11 cellular contexts compared by ENCODE assay signal in genomic region chr16:14672403-14672971, GRCh38. TPM values are rescaled to one million over a fixed set of nuclear protein-coding genes. Genes with fewer than 3 reads are reported as not detected.
DNase-seq lines count a peak whose midpoint lies in the region; ATAC-seq and FAIRE-seq lines count a peak whose summit lies in the region.
"Had no signal": no experiment of that assay in that cellular context is flagged by ENCODE, and none has a peak within 500 bp of the region (broad histone marks: within the 10 kb centered on the region; RNA-seq: fewer than 3 reads in every experiment).

No MANE protein-coding gene starts in this region.

- in situ Hi-C loops in SK-MEL-5 (cut with HindIII; ENCODE audit: low pct_unique_long_range_greater_than_20kb, low sequenced_read_pairs), result no loop called here

- no peaks in the 10 kb centered on the region for H3K27me3 ChIP-seq in naive thymus-derived CD4-positive, alpha-beta T cell (ENCODE audit: control insufficient read depth in 2 of 2, insufficient read depth in 2 of 2, low read length in 2 of 2)

- H3K9me3 Mint-ChIP-seq in naive thymus-derived CD4-positive, alpha-beta T cell, result peaks cover 0 to 5% (median 0%) of the 10 kb centered on the region in 11 donors

- no peaks in the 10 kb centered on the region for H3K4me1 ChIP-seq in naive thymus-derived CD4-positive, alpha-beta T cell (ENCODE audit: control insufficient read depth in 2 of 2, insufficient read depth in 2 of 2, low read length in 2 of 2)

- H3K27me3 Mint-ChIP-seq in naive thymus-derived CD4-positive, alpha-beta T cell, result no peaks in the 10 kb centered on the region

- H3K27ac ChIP-seq in naive thymus-derived CD4-positive, alpha-beta T cell (ENCODE audit: low read depth, low read length), result no peak overlapping the region

- CTCF ChIA-PET in naive thymus-derived CD4-positive, alpha-beta T cell (lab: Charles Lee), result no interaction called here

- intact Hi-C loops in naive thymus-derived CD4-positive, alpha-beta T cell (cut with micrococcal nuclease), result no loop called here

- DNase-seq in SK-MEL-5 (ENCODE audit: low read depth, low spot score), result peak; percentile 15
- no peak for DNase-seq in naive thymus-derived CD4-positive, alpha-beta T cell
- DNase-seq in GM03348 (ENCODE audit: low spot score), result no peak
- no peak for DNase-seq in RKO (ENCODE audit: low spot score)
- no peak for DNase-seq in frontal cortex (ENCODE audit: low spot score in 2 of 2)
- no peak for DNase-seq in CD1c-positive myeloid dendritic cell (ENCODE audit: extremely low spot score)
- DNase-seq: mammary epithelial cell had no signal

- no peaks in the 10 kb centered on the region for H3K9me3 ChIP-seq in naive thymus-derived CD4-positive, alpha-beta T cell (ENCODE audit: control insufficient read depth in 2 of 3, low read length in 3 of 3)

- ATAC-seq in GM18868 (IDR thresholded peaks at IDR 0.05; ENCODE audit: unreplicated experiment), result peak; percentile 72
- ATAC-seq in HG02852 (IDR thresholded peaks at IDR 0.05; ENCODE audit: unreplicated experiment), result peak; percentile 72
- no peak for ATAC-seq in naive thymus-derived CD4-positive, alpha-beta T cell
- ATAC-seq: WTC11 had no signal

- peaks cover 4 to 17% (median 14%) of the 10 kb centered on the region in 7 donors for H3K4me1 Mint-ChIP-seq in naive thymus-derived CD4-positive, alpha-beta T cell
- H3K4me1 Mint-ChIP-seq: WTC11 had no signal

- POLR2A ChIA-PET in naive thymus-derived CD4-positive, alpha-beta T cell (lab: Charles Lee), result no interaction called here

- H3K36me3 ChIP-seq in naive thymus-derived CD4-positive, alpha-beta T cell (ENCODE audit: control insufficient read depth in 2 of 3, insufficient read depth in 3 of 3, low read length in 3 of 3), result peaks cover 0 to 19% (median 0%) of the 10 kb centered on the region in 3 experiments

- H3K4me3 ChIP-seq in naive thymus-derived CD4-positive, alpha-beta T cell (ENCODE audit: low read length), result no peak overlapping the region

- H3K36me3 Mint-ChIP-seq in naive thymus-derived CD4-positive, alpha-beta T cell, result peaks cover 0 to 20% (median 4%) of the 10 kb centered on the region in 5 donors

- peak overlapping the region in 1 of 10 donors; percentile 10 for H3K4me3 Mint-ChIP-seq in naive thymus-derived CD4-positive, alpha-beta T cell
- H3K4me3 Mint-ChIP-seq: WTC11 had no signal

- FAIRE-seq in frontal cortex (lab: Jason Lieb, UNC), result no peak

- H3K27ac Mint-ChIP-seq in naive thymus-derived CD4-positive, alpha-beta T cell, result peak overlapping the region in 7 of 9 donors; percentile 1 to 60 (median 18)
- H3K27ac Mint-ChIP-seq: WTC11 had no signal

RNA-seq across cellular contexts. Expression of gene PLA2G10, which starts 21.6 kb away (rescaled TPM):
- not detected in 2 replicates for total RNA-seq in SK-MEL-5 (2014; rRNA removed; shearing (Covaris generic))
- not detected in 2 replicates for polyA plus RNA-seq in SK-MEL-5 (2015; cell fraction: cytosol; rRNA removed)
- 0.75 TPM in 1 of 2 replicates, not detected in the other for polyA plus RNA-seq in SK-MEL-5 (2015; cell fraction: nucleus; rRNA removed)
- not detected for total RNA-seq in naive thymus-derived CD4-positive, alpha-beta T cell
- polyA plus RNA-seq in naive thymus-derived CD4-positive, alpha-beta T cell, result not detected
- not detected for total RNA-seq in frontal cortex
- total RNA-seq: dermis microvascular lymphatic vessel endothelial cell had no signal

RNA-seq across cellular contexts. Expression of gene NPIPA3, which starts 30.7 kb away (rescaled TPM):
- total RNA-seq in SK-MEL-5 (2014; rRNA removed; shearing (Covaris generic)), result 0.26 and 1.8 TPM in 2 replicates
- polyA plus RNA-seq in SK-MEL-5 (2015; cell fraction: cytosol; rRNA removed), result 0.89 and 2.4 TPM in 2 replicates
- 9.9 and 15.5 TPM in 2 replicates for polyA plus RNA-seq in SK-MEL-5 (2015; cell fraction: nucleus; rRNA removed)
- total RNA-seq in naive thymus-derived CD4-positive, alpha-beta T cell, result 1 to 10 TPM in 4 of 5 experiments, under 1 TPM in 1; 0.34 to 6.9 (median 3.1) TPM
- polyA plus RNA-seq in naive thymus-derived CD4-positive, alpha-beta T cell, result not detected
- total RNA-seq in frontal cortex, result 0.41 TPM

RNA-seq across cellular contexts. Expression of gene BFAR, which starts 39.7 kb away (rescaled TPM):
- 213 and 225 TPM in 2 replicates for total RNA-seq in SK-MEL-5 (2014; rRNA removed; shearing (Covaris generic))
- 218 and 245 TPM in 2 replicates for polyA plus RNA-seq in SK-MEL-5 (2015; cell fraction: cytosol; rRNA removed)
- 74.1 and 112 TPM in 2 replicates for polyA plus RNA-seq in SK-MEL-5 (2015; cell fraction: nucleus; rRNA removed)
- total RNA-seq in naive thymus-derived CD4-positive, alpha-beta T cell, result 10 to 100 TPM; 43.9 to 82.0 (median 66.0) TPM
- polyA plus RNA-seq in naive thymus-derived CD4-positive, alpha-beta T cell, result 10 to 100 TPM; 36.3 to 51.0 TPM
- total RNA-seq in frontal cortex, result 58.3 TPM

RNA-seq across cellular contexts. Expression of gene PARN, which starts 42.4 kb away (rescaled TPM):
- 97.6 and 102 TPM in 2 replicates for total RNA-seq in SK-MEL-5 (2014; rRNA removed; shearing (Covaris generic))
- 92.2 and 102 TPM in 2 replicates for polyA plus RNA-seq in SK-MEL-5 (2015; cell fraction: cytosol; rRNA removed)
- polyA plus RNA-seq in SK-MEL-5 (2015; cell fraction: nucleus; rRNA removed), result 194 and 208 TPM in 2 replicates
- 10 to 100 TPM; 41.6 to 50.0 (median 46.9) TPM for total RNA-seq in naive thymus-derived CD4-positive, alpha-beta T cell
- 10 to 100 TPM; 44.7 to 51.4 TPM for polyA plus RNA-seq in naive thymus-derived CD4-positive, alpha-beta T cell
- 30.2 TPM for total RNA-seq in frontal cortex
